18 cellular contexts compared by ENCODE assay signal in the genomic region with DNA sequence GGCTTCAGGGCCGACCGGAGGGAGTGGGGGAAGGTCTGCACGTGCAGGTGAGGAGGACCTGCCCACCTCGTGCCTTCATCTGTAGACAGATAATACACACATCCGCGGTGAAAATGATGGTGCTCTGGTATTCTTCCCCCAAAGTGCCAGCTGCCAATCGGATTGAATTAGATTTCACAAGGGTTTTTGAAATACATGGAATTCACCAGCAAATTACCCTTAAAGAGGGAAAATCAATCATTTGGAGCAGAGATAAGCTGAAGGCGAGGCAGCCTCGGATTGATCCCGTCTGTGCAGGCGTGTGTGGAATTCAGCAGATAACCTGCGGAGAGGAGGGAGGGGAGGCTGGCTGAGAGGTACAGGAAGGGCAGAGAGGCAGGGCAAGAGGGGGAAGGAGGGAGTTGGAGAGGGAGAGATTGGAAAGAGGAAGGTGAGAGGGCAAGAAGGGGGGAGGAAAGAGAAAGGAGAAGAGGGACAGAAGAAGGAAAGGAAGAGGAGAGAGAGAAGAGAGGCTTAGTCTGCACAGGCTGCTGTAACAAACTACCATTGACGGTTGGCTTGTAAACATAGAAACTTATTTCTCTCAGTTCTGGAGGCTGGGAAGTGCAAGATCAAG.
DNase-seq lines count a peak whose midpoint lies in the region.
"Had no signal": no experiment of that assay in that cellular context is flagged by ENCODE, and none has a peak within 500 bp of the region (broad histone marks: within the 10 kb centered on the region; RNA-seq: fewer than 3 reads in every experiment).

No MANE protein-coding gene starts in this region.

- peaks cover 57% of the 10 kb centered on the region for H3K4me1 Mint-ChIP-seq in dendritic cell treated with granulocyte-macrophage colony-stimulating factor and Interleukin-4, amounts not matched to agents 40 ng/mL and 50 ng/mL, for 4 days (ENCODE audit: low read depth)

- H3K9me3 ChIP-seq in mucosa of rectum (ENCODE audit: control insufficient read depth in 2 of 2, low read length in 2 of 2) = no peaks in the 10 kb centered on the region
- H3K9me3 ChIP-seq: esophagus muscularis mucosa, gastroesophageal sphincter, thoracic aorta had no signal

- no peaks in the 10 kb centered on the region for H3K9me3 Mint-ChIP-seq in dendritic cell treated with granulocyte-macrophage colony-stimulating factor and Interleukin-4, amounts not matched to agents 40 ng/mL and 50 ng/mL, for 4 days
- H3K9me3 Mint-ChIP-seq: CD4-positive, alpha-beta memory T cell; stimulated activated memory B cell treated with anti-CD40 and anti-IgM and Interleukin-4, amounts not matched to agents 10 μg/mL and 1 μg/mL and 100 μg/mL, for 72 hours had no signal

- H3K9ac ChIP-seq in mucosa of rectum (ENCODE audit: low read depth in 1 of 2, low read length in 2 of 2) = no peak overlapping the region

- peaks cover 5% of the 10 kb centered on the region for H3K27me3 Mint-ChIP-seq in dendritic cell treated with granulocyte-macrophage colony-stimulating factor and Interleukin-4, amounts not matched to agents 40 ng/mL and 50 ng/mL, for 4 days

- peaks cover 44 to 45% of the 10 kb centered on the region in 2 donors for H3K4me1 ChIP-seq in mucosa of rectum (ENCODE audit: control insufficient read depth in 2 of 2, insufficient read depth in 2 of 2, low read length in 2 of 2)

- no peak overlapping the region for H3K4me3 ChIP-seq in mucosa of rectum (ENCODE audit: low read length in 2 of 2)
- H3K4me3 ChIP-seq: cardiac muscle cell, esophagus muscularis mucosa, gastroesophageal sphincter, thoracic aorta had no signal

- no peak overlapping the region for H3K4me3 Mint-ChIP-seq in dendritic cell treated with granulocyte-macrophage colony-stimulating factor and Interleukin-4, amounts not matched to agents 40 ng/mL and 50 ng/mL, for 4 days
- H3K4me3 Mint-ChIP-seq: CD4-positive, alpha-beta memory T cell; stimulated activated memory B cell treated with anti-CD40 and anti-IgM and Interleukin-4, amounts not matched to agents 10 μg/mL and 1 μg/mL and 100 μg/mL, for 72 hours had no signal

- H3K36me3 Mint-ChIP-seq in dendritic cell treated with granulocyte-macrophage colony-stimulating factor and Interleukin-4, amounts not matched to agents 40 ng/mL and 50 ng/mL, for 4 days (ENCODE audit: low read depth) = no peaks in the 10 kb centered on the region
- H3K36me3 Mint-ChIP-seq: CD4-positive, alpha-beta memory T cell; stimulated activated memory B cell treated with anti-CD40 and anti-IgM and Interleukin-4, amounts not matched to agents 10 μg/mL and 1 μg/mL and 100 μg/mL, for 72 hours had no signal

- H3K36me3 ChIP-seq in mucosa of rectum (ENCODE audit: control insufficient read depth in 2 of 2, insufficient read depth in 2 of 2, low read length in 2 of 2) = no peaks in the 10 kb centered on the region
- H3K36me3 ChIP-seq: cardiac muscle cell, esophagus muscularis mucosa, gastroesophageal sphincter, thoracic aorta had no signal

- H3K27me3 ChIP-seq in mucosa of rectum (ENCODE audit: control insufficient read depth in 2 of 2, insufficient read depth in 2 of 2, low read length in 2 of 2) = no peaks in the 10 kb centered on the region
- H3K27me3 ChIP-seq: esophagus muscularis mucosa, gastroesophageal sphincter had no signal

- DNase-seq in ELF-1 (ENCODE audit: low read depth, low spot score) (peak; percentile 46), NCI-H69 (lab: John Stamatoyannopoulos, UW) (peak; percentile 69), NCI-H748 (lab: John Stamatoyannopoulos, UW; ENCODE audit: unreplicated experiment) (no peak), SKM-1 treated with dmso at 0.1 percent for 144 hours (lab: John Stamatoyannopoulos, UW; ENCODE audit: unreplicated experiment) (no peak), kidney tubule cell (ENCODE audit: low spot score) (no peak), cortex of kidney (lab: John Stamatoyannopoulos, UW) (no peak)
- DNase-seq: activated gamma-delta T cell treated with Interleukin-2 at 50 U/mL for 16 hours; amniotic stem cell; CD4-positive, alpha-beta memory T cell; DMS79; NCI-H1417 had no signal

- H3K27ac Mint-ChIP-seq in dendritic cell treated with granulocyte-macrophage colony-stimulating factor and Interleukin-4, amounts not matched to agents 40 ng/mL and 50 ng/mL, for 4 days = peak overlapping the region; percentile 30
- H3K27ac Mint-ChIP-seq: CD4-positive, alpha-beta memory T cell; stimulated activated memory B cell treated with anti-CD40 and anti-IgM and Interleukin-4, amounts not matched to agents 10 μg/mL and 1 μg/mL and 100 μg/mL, for 72 hours had no signal

- peak overlapping the region; percentile 40 to 50 for H3K27ac ChIP-seq in mucosa of rectum (ENCODE audit: low read depth in 2 of 2, low read length in 2 of 2)
- H3K27ac ChIP-seq: cardiac muscle cell, thoracic aorta had no signal

- intact Hi-C loops in dendritic cell treated with granulocyte-macrophage colony-stimulating factor and Interleukin-4, amounts not matched to agents 40 ng/mL and 50 ng/mL, for 4 days (cut with micrococcal nuclease) = loop anchor here (10.0 kb wide), 1 partner anchor 59 kb away; no protein-coding TSS in a partner anchor

Comparison
In these comparisons a context has a peak if more than half of its experiments do, and no peak if none do; other contexts are left out.
1. DNase-seq: peak in ELF-1 (single experiment) and NCI-H69 (single experiment); none in NCI-H748 (single experiment), SKM-1 treated with dmso at 0.1 percent for 144 hours (single experiment), kidney tubule cell (single experiment) and cortex of kidney (single experiment).